In the genomic region with DNA sequence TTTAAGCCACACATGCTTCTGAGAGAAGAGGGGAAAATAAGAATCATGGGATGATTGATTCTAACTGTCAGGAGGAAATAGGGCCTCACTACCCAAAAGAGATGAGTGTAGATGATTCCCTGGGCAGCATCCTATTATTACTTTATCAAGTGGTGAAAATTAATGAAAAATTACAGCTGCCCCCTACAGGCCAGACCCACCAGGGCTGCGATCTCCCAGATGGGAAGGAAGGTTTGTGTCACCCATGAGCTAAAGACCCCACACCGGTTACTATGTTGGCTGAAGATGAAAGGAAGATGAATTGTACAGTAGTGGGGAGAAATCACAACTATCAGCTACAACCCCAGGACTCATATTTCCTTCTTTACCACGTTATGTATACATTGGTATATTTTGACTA, we compare ENCODE assay signal across 29 cellular contexts. TPM values are rescaled to one million over a fixed set of nuclear protein-coding genes. Genes with fewer than 3 reads are reported as not detected.
DNase-seq lines count a peak whose midpoint lies in the region; ATAC-seq, FAIRE-seq and TF ChIP-seq lines count a peak whose summit lies in the region.
"Had no signal": no experiment of that assay in that cellular context is flagged by ENCODE, and none has a peak within 500 bp of the region (broad histone marks: within the 10 kb centered on the region; RNA-seq: fewer than 3 reads in every experiment).

No MANE protein-coding gene starts in this region.

- H3K4me2 ChIP-seq in SK-N-SH = no peak overlapping the region
- H3K4me2 ChIP-seq in OCI-LY7 (ENCODE audit: low read length) = no peak overlapping the region
- no peak overlapping the region for H3K4me2 ChIP-seq in endothelial cell of umbilical vein (ENCODE audit: insufficient read depth, low read length)
- H3K4me2 ChIP-seq: PC-9 had no signal

- CTCF ChIA-PET in SK-N-SH (lab: Yijun Ruan, JAX) (interaction anchor here (1.3 to 1.4 kb wide), 2 partner anchors 27 to 210 kb away, joined by 5 to 6 read pairs; no protein-coding TSS in a partner anchor), OCI-LY7 (lab: Charles Lee; ENCODE audit: unreplicated experiment) (interaction anchor here (1.1 kb wide), 2 partner anchors 9 to 68 kb away, joined by 3 to 5 read pairs; no protein-coding TSS in a partner anchor), endothelial cell of umbilical vein (lab: Charles Lee) (interaction anchor here (0.7 to 2.9 kb wide), 15 partner anchors 8 to 324 kb away, joined by 3 to 26 read pairs (median 4); no protein-coding TSS in a partner anchor)
- CTCF ChIA-PET in activated CD8-positive, alpha-beta T cell treated with anti-CD3 and anti-CD28 coated beads for 36 hours (lab: Charles Lee) = interaction anchor here (1.3 kb wide), 1 partner anchor 12 kb away, joined by 4 read pairs; no protein-coding TSS in a partner anchor

- H3K9me3 ChIP-seq in SK-N-SH (no peaks in the 10 kb centered on the region), OCI-LY7 (ENCODE audit: low read length) (peaks cover 38% of the 10 kb centered on the region; the same call in 1 of the 2 replicates), endothelial cell of umbilical vein (replicated peaks; ENCODE audit: control insufficient read depth, insufficient read depth, low read length) (no peaks in the 10 kb centered on the region)
- H3K9me3 ChIP-seq: esophagus muscularis mucosa, thyroid gland had no signal

- TF ChIP-seq CTCF in SK-N-SH (IDR thresholded peaks at IDR 0.05) (peak; percentile 19), OCI-LY7 (conservative IDR thresholded peaks at IDR 0.05; ENCODE audit: low read length) (peak; percentile 68), endothelial cell of umbilical vein (IDR thresholded peaks at IDR 0.05; ENCODE audit: extremely low read depth in 1 of 2, insufficient read depth in 1 of 2, low read depth in 1 of 2, low read length in 2 of 2) (peak; percentile 7 to 33)
- TF ChIP-seq CTCF in activated CD8-positive, alpha-beta T cell treated with anti-CD3 and anti-CD28 coated beads for 36 hours (IDR thresholded peaks at IDR 0.05) = no peak

- POLR2A ChIA-PET in SK-N-SH (lab: Yijun Ruan, JAX) (no interaction called here), OCI-LY7 (lab: Charles Lee) (interaction anchor here (0.5 to 1.4 kb wide), 4 partner anchors 9 to 125 kb away, joined by 3 to 4 read pairs (median 3); no protein-coding TSS in a partner anchor), endothelial cell of umbilical vein (lab: Charles Lee) (no interaction called here)
- POLR2A ChIA-PET in activated CD8-positive, alpha-beta T cell treated with anti-CD3 and anti-CD28 coated beads for 36 hours (lab: Charles Lee) = interaction anchor here (0.7 to 0.9 kb wide), 3 partner anchors 12 to 941 kb away, joined by 3 to 4 read pairs (median 3); no protein-coding TSS in a partner anchor

- H3K27me3 ChIP-seq in SK-N-SH (ENCODE audit: insufficient read depth) (no peaks in the 10 kb centered on the region), endothelial cell of umbilical vein (ENCODE audit: control insufficient read depth in 2 of 2, insufficient read depth in 2 of 2, low read length in 2 of 2) (no peaks in the 10 kb centered on the region)
- H3K27me3 ChIP-seq: esophagus muscularis mucosa, thyroid gland had no signal

- no peak for TF ChIP-seq EP300 in SK-N-SH (IDR thresholded peaks at IDR 0.05; ENCODE audit: borderline replicate concordance in 1 of 2, low read depth in 1 of 2, low read length in 1 of 2)

- dilution Hi-C loops in endothelial cell of umbilical vein (cut with MboI; ENCODE audit: extremely low pct_ligation_motif_present, low sequenced_read_pairs) = no loop called here

- H3K9me2 ChIP-seq in SK-N-SH (no peaks in the 10 kb centered on the region), OCI-LY7 (ENCODE audit: insufficient read depth, low read length) (no peaks in the 10 kb centered on the region)

- H3K4me1 Mint-ChIP-seq in activated CD8-positive, alpha-beta T cell treated with anti-CD3 and anti-CD28 coated beads for 36 hours (ENCODE audit: low read depth) = no peaks in the 10 kb centered on the region
- H3K4me1 Mint-ChIP-seq: activated naive CD8-positive, alpha-beta T cell treated with anti-CD3 and anti-CD28 coated beads, Interleukin-2, amount 10 ng/mL, durations not matched to agents 7 days and 5 days; stimulated activated naive CD8-positive, alpha-beta T cell treated with anti-CD3 and anti-CD28 coated beads, Interleukin-15, amount 100 ng/mL, for 72 hours; T-cell had no signal

- no peaks in the 10 kb centered on the region; a peak in 1 of 4 replicates for H3K4me1 ChIP-seq in SK-N-SH (ENCODE audit: control insufficient read depth in 1 of 2, insufficient read depth in 2 of 2, low read depth in 1 of 2, low read length in 1 of 2)
- peaks cover 39% of the 10 kb centered on the region for H3K4me1 ChIP-seq in OCI-LY7 (ENCODE audit: insufficient read depth, low read length, poor library complexity, severe bottlenecking)
- H3K4me1 ChIP-seq in endothelial cell of umbilical vein (ENCODE audit: control insufficient read depth, extremely low read depth, insufficient read depth, low read length) = no peaks in the 10 kb centered on the region
- H3K4me1 ChIP-seq: esophagus muscularis mucosa, thyroid gland had no signal

- H4K20me1 ChIP-seq in SK-N-SH (ENCODE audit: insufficient read depth) = no peaks in the 10 kb centered on the region
- no peaks in the 10 kb centered on the region for H4K20me1 ChIP-seq in OCI-LY7 (ENCODE audit: insufficient read depth, low read length)
- H4K20me1 ChIP-seq in endothelial cell of umbilical vein (replicated peaks; ENCODE audit: control insufficient read depth, extremely low read depth, insufficient read depth, low read length) = no peaks in the 10 kb centered on the region

- TF ChIP-seq POLR2A in endothelial cell of umbilical vein (IDR thresholded peaks at IDR 0.05; ENCODE audit: low read depth, low read length) = no peak

- no peak for TF ChIP-seq RAD21 in SK-N-SH (IDR thresholded peaks at IDR 0.05; ENCODE audit: low read length)

- ATAC-seq in SK-N-SH treated with all-trans-retinoic acid at 6 μM for 48 hours (no peak), GM19035 (IDR thresholded peaks at IDR 0.05; ENCODE audit: unreplicated experiment) (no peak), GM19452 (IDR thresholded peaks at IDR 0.05; ENCODE audit: unreplicated experiment) (no peak)
- ATAC-seq in activated CD8-positive, alpha-beta T cell treated with anti-CD3 and anti-CD28 coated beads for 36 hours = no peak
- ATAC-seq: activated CD4-positive, CD25-positive, alpha-beta regulatory T cell treated with anti-CD3 and anti-CD28 coated beads, Interleukin-2, amount 50 U/mL, for 24 hours; activated CD8-positive, alpha-beta T cell treated with anti-CD3 and anti-CD28 coated beads, Interleukin-2, amount 10 ng/mL, durations not matched to agents 7 days and 5 days; GM12878; stimulated activated naive CD8-positive, alpha-beta T cell treated with anti-CD3 and anti-CD28 coated beads, Interleukin-15, amount 100 ng/mL, for 72 hours; T-cell had no signal

- H3K9ac ChIP-seq in SK-N-SH = no peak overlapping the region
- no peak overlapping the region for H3K9ac ChIP-seq in endothelial cell of umbilical vein (replicated peaks; ENCODE audit: extremely low read depth, insufficient read depth, low read length)

- H3K4me3 Mint-ChIP-seq in activated CD8-positive, alpha-beta T cell treated with anti-CD3 and anti-CD28 coated beads for 36 hours = no peak overlapping the region
- H3K4me3 Mint-ChIP-seq: activated CD8-positive, alpha-beta T cell treated with anti-CD3 and anti-CD28 coated beads, Interleukin-2, amount 10 ng/mL, durations not matched to agents 7 days and 5 days; activated naive CD8-positive, alpha-beta T cell treated with anti-CD3 and anti-CD28 coated beads, Interleukin-2, amount 10 ng/mL, durations not matched to agents 7 days and 5 days; stimulated activated naive CD8-positive, alpha-beta T cell treated with anti-CD3 and anti-CD28 coated beads, Interleukin-15, amount 100 ng/mL, for 72 hours; T-cell had no signal

- peaks cover 8% of the 10 kb centered on the region for H3K36me3 Mint-ChIP-seq in activated CD8-positive, alpha-beta T cell treated with anti-CD3 and anti-CD28 coated beads for 36 hours (ENCODE audit: low read depth)

- H3K27ac ChIP-seq in SK-N-SH (ENCODE audit: low read depth in 2 of 2, low read length in 1 of 2) (no peak overlapping the region), OCI-LY7 (ENCODE audit: low read depth, low read length, poor library complexity, severe bottlenecking) (no peak overlapping the region), endothelial cell of umbilical vein (ENCODE audit: insufficient read depth, low read depth, low read length) (no peak overlapping the region)
- H3K27ac ChIP-seq: esophagus muscularis mucosa, PC-9, thyroid gland had no signal

- H3K27me3 Mint-ChIP-seq in activated CD8-positive, alpha-beta T cell treated with anti-CD3 and anti-CD28 coated beads for 36 hours = no peaks in the 10 kb centered on the region
- H3K27me3 Mint-ChIP-seq: activated naive CD8-positive, alpha-beta T cell treated with anti-CD3 and anti-CD28 coated beads, Interleukin-2, amount 10 ng/mL, durations not matched to agents 7 days and 5 days; progenitor cell of endocrine pancreas; stimulated activated naive CD8-positive, alpha-beta T cell treated with anti-CD3 and anti-CD28 coated beads, Interleukin-15, amount 100 ng/mL, for 72 hours; T-cell had no signal

- H3K36me3 ChIP-seq in SK-N-SH (replicated peaks in 1 of 2; ENCODE audit: control insufficient read depth in 1 of 2, insufficient read depth in 2 of 2, low read length in 1 of 2) (no peaks in the 10 kb centered on the region), OCI-LY7 (ENCODE audit: insufficient read depth, low read length) (peaks cover 61% of the 10 kb centered on the region), endothelial cell of umbilical vein (ENCODE audit: control insufficient read depth in 2 of 2, extremely low read depth in 1 of 2, insufficient read depth in 2 of 2, low read length in 2 of 2) (no peaks in the 10 kb centered on the region)
- H3K36me3 ChIP-seq: esophagus muscularis mucosa, thyroid gland had no signal

- H3F3A ChIP-seq in SK-N-SH (replicated peaks; ENCODE audit: insufficient read depth) = no peaks in the 10 kb centered on the region

- H2AFZ ChIP-seq in SK-N-SH (ENCODE audit: low read depth) (no peak overlapping the region), OCI-LY7 (ENCODE audit: low read length) (no peak overlapping the region), endothelial cell of umbilical vein (ENCODE audit: low read depth, low read length) (no peak overlapping the region)
- H2AFZ ChIP-seq: PC-9 had no signal

- 94% methylated on average over 3 of the region's 3 CpGs for WGBS in SK-N-SH (ENCODE audit: low lambda C conversion rate)

- no peaks in the 10 kb centered on the region for H3K9me1 ChIP-seq in endothelial cell of umbilical vein (replicated peaks; ENCODE audit: control insufficient read depth, extremely low read depth, insufficient read depth, low read length)

- H3K9me3 Mint-ChIP-seq in activated CD8-positive, alpha-beta T cell treated with anti-CD3 and anti-CD28 coated beads for 36 hours = no peaks in the 10 kb centered on the region
- H3K9me3 Mint-ChIP-seq: stimulated activated naive CD8-positive, alpha-beta T cell treated with anti-CD3 and anti-CD28 coated beads, Interleukin-15, amount 100 ng/mL, for 72 hours; T-cell had no signal

- H3K79me2 ChIP-seq in SK-N-SH (ENCODE audit: insufficient read depth) (no peaks in the 10 kb centered on the region), OCI-LY7 (ENCODE audit: insufficient read depth, low read depth, low read length) (no peaks in the 10 kb centered on the region), endothelial cell of umbilical vein (ENCODE audit: control insufficient read depth, insufficient read depth, low read length) (no peaks in the 10 kb centered on the region)

- no peak for FAIRE-seq in endothelial cell of umbilical vein (lab: Jason Lieb, UNC)
- FAIRE-seq: astrocyte, GM12878 had no signal

- H3K27ac Mint-ChIP-seq in activated CD8-positive, alpha-beta T cell treated with anti-CD3 and anti-CD28 coated beads for 36 hours = no peak overlapping the region
- H3K27ac Mint-ChIP-seq: activated CD8-positive, alpha-beta T cell treated with anti-CD3 and anti-CD28 coated beads, Interleukin-2, amount 10 ng/mL, durations not matched to agents 7 days and 5 days; activated naive CD8-positive, alpha-beta T cell treated with anti-CD3 and anti-CD28 coated beads, Interleukin-2, amount 10 ng/mL, durations not matched to agents 7 days and 5 days; progenitor cell of endocrine pancreas; stimulated activated naive CD8-positive, alpha-beta T cell treated with anti-CD3 and anti-CD28 coated beads, Interleukin-15, amount 100 ng/mL, for 72 hours; T-cell had no signal

- DNase-seq in SK-N-SH (no peak), OCI-LY7 (ENCODE audit: low spot score) (no peak), endothelial cell of umbilical vein (ENCODE audit: low read depth, low spot score) (no peak), NCI-H345 treated with DMSO at 0.1 percent for 48 hours (lab: John Stamatoyannopoulos, UW; ENCODE audit: unreplicated experiment) (no peak)
- no peak for DNase-seq in activated CD8-positive, alpha-beta T cell treated with anti-CD3 and anti-CD28 coated beads for 36 hours
- DNase-seq: 8988T; activated CD8-positive, alpha-beta T cell treated with anti-CD3 and anti-CD28 coated beads, Interleukin-2, amount 10 ng/mL, durations not matched to agents 7 days and 5 days; activated effector memory CD4-positive, alpha-beta T cell treated with Interleukin-2 at 50 U/mL for 16 hours; activated naive CD8-positive, alpha-beta T cell treated with anti-CD3 and anti-CD28 coated beads, Interleukin-2, amount 10 ng/mL, durations not matched to agents 7 days and 5 days; activated T-cell treated with anti-CD3 and anti-CD28 coated beads for 4 hours; COR-L47; effector CD8-positive, alpha-beta T cell; NCI-H1417; NCI-H2081 treated with DMSO at 0.1 percent for 48 hours; NCI-H446 treated with DMSO at 0.1 percent for 48 hours; PC-9; SIG-M5; stimulated activated naive CD8-positive, alpha-beta T cell treated with anti-CD3 and anti-CD28 coated beads, Interleukin-15, amount 100 ng/mL, for 72 hours; T-cell; thyroid gland had no signal

- intact Hi-C loops in OCI-LY7 (cut with micrococcal nuclease; ENCODE audit: unreplicated experiment) = no loop called here
- intact Hi-C loops in endothelial cell of umbilical vein (cut with micrococcal nuclease) = no loop called here
- intact Hi-C loops in activated CD8-positive, alpha-beta T cell treated with anti-CD3 and anti-CD28 coated beads for 36 hours (cut with micrococcal nuclease) = no loop called here

- BruUV-seq in OCI-LY7 (replicated peaks; lab: Mats Ljungman, UMichigan) (no TSS peak), endothelial cell of umbilical vein (replicated peaks; lab: Mats Ljungman, UMichigan) (no TSS peak)

- H3K4me3 ChIP-seq in SK-N-SH (ENCODE audit: low read depth in 2 of 2, low read length in 1 of 2) = no peak overlapping the region
- H3K4me3 ChIP-seq in OCI-LY7 (ENCODE audit: low read depth, low read length, poor library complexity, severe bottlenecking) = no peak overlapping the region
- no peak overlapping the region for H3K4me3 ChIP-seq in endothelial cell of umbilical vein (replicated peaks in 1 of 3; ENCODE audit: insufficient read depth in 1 of 3, low read depth in 1 of 3, low read length in 3 of 3)
- H3K4me3 ChIP-seq: esophagus muscularis mucosa, GM12878, lung, PC-9, thyroid gland had no signal

RNA-seq across cellular contexts. Expression of a gene that starts 49.5 kb away (rescaled TPM):
- 15.0 and 15.8 TPM in 2 replicates for polyA plus RNA-seq in SK-N-SH (2012; rRNA removed)
- 20.1 and 22.5 TPM in 2 replicates for polyA plus RNA-seq in SK-N-SH (2012; cell fraction: cytosol; rRNA removed)
- polyA plus RNA-seq in SK-N-SH (2012; cell fraction: nucleus; rRNA removed) = 12.3 and 17.9 TPM in 2 replicates
- 97.6 and 108 TPM in 2 replicates for total RNA-seq in OCI-LY7 (2014; rRNA removed; shearing (Covaris generic))
- total RNA-seq in OCI-LY7 (2022) = 118 and 134 TPM in 2 replicates
- total RNA-seq in endothelial cell of umbilical vein = 17.9 and 19.5 TPM in 2 replicates
- 5.2 and 7.3 TPM in 2 replicates for polyA plus RNA-seq in endothelial cell of umbilical vein
- polyA plus RNA-seq in endothelial cell of umbilical vein (2011; cell fraction: cytosol; rRNA removed) = 10.9 and 14.4 TPM in 2 replicates
- polyA plus RNA-seq in endothelial cell of umbilical vein (2011; cell fraction: nucleus; rRNA removed) = 17.3 and 33.9 TPM in 2 replicates
- polyA plus RNA-seq in endothelial cell of umbilical vein (2012) = 8.5 and 17.8 TPM in 2 replicates
- polyA minus RNA-seq in endothelial cell of umbilical vein = 9.8 and 11.5 TPM in 2 replicates
- polyA minus RNA-seq in endothelial cell of umbilical vein (2011; cell fraction: cytosol; rRNA and poly(A)+ RNA removed) = 29.4 TPM
- polyA minus RNA-seq in endothelial cell of umbilical vein (2011; cell fraction: nucleus; rRNA and poly(A)+ RNA removed) = 28.1 and 45.2 TPM in 2 replicates
- 10 to 100 TPM; 60.0 to 63.0 TPM for total RNA-seq in activated CD8-positive, alpha-beta T cell treated with anti-CD3 and anti-CD28 coated beads for 36 hours

Comparison
In these comparisons a context has a peak if more than half of its experiments do, and no peak if none do; other contexts are left out.
1. POLR2A ChIA-PET loops: an anchor here in OCI-LY7 (0.5 to 1.4 kb wide) and activated CD8-positive, alpha-beta T cell treated with anti-CD3 and anti-CD28 coated beads for 36 hours (0.7 to 0.9 kb wide); none called in SK-N-SH and endothelial cell of umbilical vein.